12 cellular contexts compared by ENCODE assay signal in the genomic region with DNA sequence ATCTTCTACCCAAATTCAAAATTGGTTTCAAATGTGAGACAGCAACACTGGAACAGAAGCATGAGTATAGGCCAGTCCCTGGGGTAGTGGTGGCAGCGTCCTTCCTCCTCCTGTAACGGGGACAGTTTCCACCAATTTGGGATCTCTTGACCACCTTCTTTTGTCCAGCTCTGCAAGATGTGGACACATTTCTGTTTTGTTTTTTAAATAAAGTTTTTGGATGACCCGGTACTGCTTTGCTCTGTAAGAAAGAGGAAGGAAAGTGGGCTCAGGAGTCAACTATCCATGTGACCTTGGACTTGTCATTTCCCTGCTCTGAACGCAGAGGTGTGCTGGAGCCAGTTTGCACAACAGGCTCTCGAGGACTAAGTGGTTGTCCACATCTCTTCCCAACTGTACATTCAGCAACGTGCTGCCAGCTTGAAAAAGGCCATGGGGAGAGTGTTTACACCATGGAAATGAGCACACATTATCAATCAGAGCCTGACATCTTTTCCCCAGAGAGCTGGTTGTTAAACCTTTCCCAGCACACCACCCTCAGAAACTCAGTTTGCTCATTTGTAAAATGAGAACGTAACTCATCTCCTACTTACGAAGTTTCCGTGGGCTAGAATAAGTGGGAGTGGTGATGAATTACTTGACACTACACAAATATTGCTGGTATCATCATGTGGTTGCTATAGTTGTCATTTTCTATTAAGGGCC.
DNase-seq lines count a peak whose midpoint lies in the region; ATAC-seq, FAIRE-seq and TF ChIP-seq lines count a peak whose summit lies in the region.
"Had no signal": no experiment of that assay in that cellular context is flagged by ENCODE, and none has a peak within 500 bp of the region (broad histone marks: within the 10 kb centered on the region; RNA-seq: fewer than 3 reads in every experiment).

No MANE protein-coding gene starts in this region.

- H3K4me1 Mint-ChIP-seq in T-helper 17 cell: peaks cover 62% of the 10 kb centered on the region
- H3K4me1 Mint-ChIP-seq in type B pancreatic cell (ENCODE audit: unreplicated experiment): peaks cover 37% of the 10 kb centered on the region

- TF ChIP-seq EP300 in H1 (IDR thresholded peaks at IDR 0.05; ENCODE audit: borderline replicate concordance in 1 of 2, low read depth in 2 of 2, low read length in 2 of 2): no peak

- DNase-seq in stimulated activated CD4-positive, alpha-beta T cell treated with anti-CD3 and anti-CD28 coated beads, Interleukin-15, amount 100 ng/mL, for 24 hours: peak; percentile 38
- DNase-seq in stimulated activated CD4-positive, alpha-beta T cell treated with anti-CD3 and anti-CD28 coated beads, Interleukin-4, amount 100 ng/mL, for 1 hour: no peak
- DNase-seq in T-helper 17 cell: no peak
- no peak for DNase-seq in H1 (ENCODE audit: low read depth in 1 of 2, low spot score in 2 of 2)
- no peak for DNase-seq in tibial artery
- no peak for DNase-seq in NCI-H69 (lab: John Stamatoyannopoulos, UW)
- DNase-seq in type B pancreatic cell (ENCODE audit: extremely low spot score, unreplicated experiment): no peak
- no peak for DNase-seq in AG20443 (ENCODE audit: low spot score)
- DNase-seq: BE2C; central memory CD4-positive, alpha-beta T cell; left ventricle myocardium superior; NCI-H2107 had no signal

- H3K27me3 Mint-ChIP-seq in T-helper 17 cell (no peaks in the 10 kb centered on the region), type B pancreatic cell (no peaks in the 10 kb centered on the region)

- no peak overlapping the region for H3K18ac ChIP-seq in H1 (ENCODE audit: extremely low read depth, low read length)

- H3K4me3 ChIP-seq in H1 (ENCODE audit: extremely low read depth in 1 of 4, insufficient read depth in 2 of 4, low read depth in 3 of 4, low read length in 4 of 4): no peak overlapping the region
- H3K4me3 ChIP-seq in tibial artery: no peak overlapping the region

- no peak overlapping the region for H3K9ac ChIP-seq in H1 (replicated peaks in 1 of 4; ENCODE audit: extremely low read depth in 1 of 4, low read depth in 3 of 4, low read length in 3 of 4)

- 88% methylated on average over 9 of the region's 9 CpGs; no CpG with 5 or more reads in 1 of the 2 experiments for WGBS in H1 (ENCODE audit: extremely low coverage in 1 of 2, insufficient coverage in 1 of 2, insufficient read length in 1 of 2, insufficient replicate concordance in 2 of 2, low coverage in 1 of 2, low lambda C conversion rate in 2 of 2, missing lambda C conversion rate in 1 of 2), 2 experiments

- H3K79me2 ChIP-seq in H1 (ENCODE audit: control insufficient read depth in 1 of 2, insufficient read depth in 2 of 2, low read length in 2 of 2): no peaks in the 10 kb centered on the region

- ATAC-seq in T-helper 17 cell: no peak

- CTCF ChIA-PET in H1 (lab: Charles Lee; ENCODE audit: partially characterized antibody): interaction anchor here (0.7 to 2.2 kb wide), 3 partner anchors 11 to 61 kb away, joined by 3 to 6 read pairs (median 5); no protein-coding TSS in a partner anchor

- H3K27ac Mint-ChIP-seq in T-helper 17 cell (peak overlapping the region; percentile 99), type B pancreatic cell (no peak overlapping the region)

- H3K4ac ChIP-seq in H1 (replicated peaks; ENCODE audit: insufficient read length, low read depth, low read length): no peak overlapping the region

- TF ChIP-seq CTCF in H1 (IDR thresholded peaks at IDR 0.05; ENCODE audit: control extremely low read depth in 1 of 3, insufficient read depth in 1 of 3, low read depth in 1 of 3, low read length in 3 of 3) (no peak), tibial artery (IDR thresholded peaks at IDR 0.05) (no peak), type B pancreatic cell (conservative IDR thresholded peaks at IDR 0.05) (no peak)

- no peaks in the 10 kb centered on the region for H3K27me3 ChIP-seq in H1 (replicated peaks in 1 of 4; ENCODE audit: control insufficient read depth in 3 of 4, extremely low read depth in 1 of 4, insufficient read depth in 3 of 4, low read length in 3 of 4)
- H3K27me3 ChIP-seq in tibial artery: no peaks in the 10 kb centered on the region
- H3K27me3 ChIP-seq: BE2C had no signal

- H3K9me3 ChIP-seq in T-helper 17 cell (ENCODE audit: control insufficient read depth, low read length, poor library complexity, severe bottlenecking) (no peaks in the 10 kb centered on the region), H1 (ENCODE audit: insufficient read depth in 2 of 2, low read depth in 1 of 2, low read length in 1 of 2) (no peaks in the 10 kb centered on the region), tibial artery (no peaks in the 10 kb centered on the region)
- H3K9me3 ChIP-seq: BE2C had no signal

- peak overlapping the region; percentile 65; the same call in 1 of the 2 replicates for H2BK12ac ChIP-seq in H1 (ENCODE audit: low read depth, low read length)

- H4K5ac ChIP-seq in H1 (ENCODE audit: insufficient read length, low read depth, low read length): no peak overlapping the region

- no peak for TF ChIP-seq POLR2A in H1 (IDR thresholded peaks at IDR 0.05; ENCODE audit: control extremely low read depth in 1 of 2, low read depth in 2 of 2, low read length in 2 of 2)

- no peak overlapping the region for H3K27ac ChIP-seq in H1 (ENCODE audit: low read depth, low read length)
- peak overlapping the region; percentile 39 to 73 for H3K27ac ChIP-seq in tibial artery

- no peaks in the 10 kb centered on the region for H4K20me1 ChIP-seq in H1 (replicated peaks in 1 of 2; ENCODE audit: control insufficient read depth in 1 of 2, insufficient read depth in 2 of 2, low read length in 2 of 2)

- H2AK5ac ChIP-seq in H1 (ENCODE audit: low read depth, low read length): no peak overlapping the region

- no peak overlapping the region for H2BK120ac ChIP-seq in H1 (replicated peaks; ENCODE audit: low read depth, low read length)

- H3K36me3 ChIP-seq in H1 (ENCODE audit: control insufficient read depth in 2 of 4, insufficient read depth in 4 of 4, low read length in 3 of 4): no peaks in the 10 kb centered on the region
- no peaks in the 10 kb centered on the region for H3K36me3 ChIP-seq in tibial artery
- H3K36me3 ChIP-seq: BE2C had no signal

- H2BK20ac ChIP-seq in H1 (ENCODE audit: low read length): no peak overlapping the region

- H3K79me1 ChIP-seq in H1 (ENCODE audit: low read depth, low read length): no peaks in the 10 kb centered on the region

- H3K56ac ChIP-seq in H1 (replicated peaks; ENCODE audit: insufficient read length, low read depth, low read length): no peak overlapping the region

- H3K4me2 ChIP-seq in H1 (ENCODE audit: insufficient read depth in 1 of 2, low read depth in 2 of 2, low read length in 2 of 2): no peak overlapping the region

- POLR2A ChIA-PET in H1 (lab: Charles Lee; ENCODE audit: partially characterized antibody): no interaction called here

- no peaks in the 10 kb centered on the region for H3K23me2 ChIP-seq in H1 (ENCODE audit: low read depth, low read length)

- peaks cover 2% of the 10 kb centered on the region for H3K36me3 Mint-ChIP-seq in T-helper 17 cell (ENCODE audit: low read depth)
- no peaks in the 10 kb centered on the region for H3K36me3 Mint-ChIP-seq in type B pancreatic cell

- H2AFZ ChIP-seq in H1 (ENCODE audit: low read length): no peak overlapping the region

- no peak overlapping the region for H2BK15ac ChIP-seq in H1 (ENCODE audit: low read length)

- no peak overlapping the region for H4K8ac ChIP-seq in H1 (ENCODE audit: extremely low read depth, insufficient read depth, low read length)

- no peak overlapping the region for H3K14ac ChIP-seq in H1 (ENCODE audit: insufficient read length)

- H3K4me1 ChIP-seq in H1 (replicated peaks in 1 of 4; ENCODE audit: control insufficient read depth in 3 of 4, insufficient read depth in 4 of 4, low read length in 3 of 4) (peaks cover 0 to 8% (median 0%) of the 10 kb centered on the region in 4 experiments; a peak in 2 of 7 replicates), tibial artery (peaks cover 0 to 37% (median 23%) of the 10 kb centered on the region in 4 donors)
- H3K4me1 ChIP-seq: BE2C had no signal

- no peak for TF ChIP-seq RAD21 in H1 (IDR thresholded peaks at IDR 0.05 in 1 of 2, conservative IDR thresholded peaks at IDR 0.05 in 1 of 2; ENCODE audit: low read depth in 2 of 2, low read length in 2 of 2)

- no peak overlapping the region for H3K23ac ChIP-seq in H1 (ENCODE audit: insufficient read length)

- FAIRE-seq in H1 (lab: Jason Lieb, UNC): no peak

- H2BK5ac ChIP-seq in H1 (ENCODE audit: low read depth, low read length): no peak overlapping the region

- intact Hi-C loops in tibial artery (cut with DNase I; ENCODE audit: low total_unique reads): loop anchor here (5.0 kb wide), 1 partner anchor 100 kb away; no protein-coding TSS in a partner anchor

- H3K9me3 Mint-ChIP-seq in type B pancreatic cell: no peaks in the 10 kb centered on the region

- no peak overlapping the region for H4K91ac ChIP-seq in H1 (replicated peaks; ENCODE audit: insufficient read length, low read length)

- H3K4me3 Mint-ChIP-seq in T-helper 17 cell: peak overlapping the region; percentile 79
- H3K4me3 Mint-ChIP-seq in type B pancreatic cell: no peak overlapping the region

TF ChIP-seq in H1, 55 proteins besides CTCF, POLR2A, EP300 and RAD21:
- TF ChIP-seq SIN3A (conservative IDR thresholded peaks at IDR 0.05 in 1 of 2, IDR thresholded peaks at IDR 0.05 in 1 of 2; ENCODE audit: low read depth in 1 of 2, low read length in 2 of 2): no peak
- no peak for TF ChIP-seq TAF1 (IDR thresholded peaks at IDR 0.05; ENCODE audit: low read depth, low read length)
- TF ChIP-seq CREB1 (IDR thresholded peaks at IDR 0.05): no peak
- TF ChIP-seq SRF (IDR thresholded peaks at IDR 0.05; ENCODE audit: low read depth, low read length): no peak
- TF ChIP-seq SIX5 (IDR thresholded peaks at IDR 0.05; ENCODE audit: low read depth, low read length): no peak
- TF ChIP-seq HDAC6 (IDR thresholded peaks at IDR 0.05; ENCODE audit: low read depth, low read length): no peak
- no peak for TF ChIP-seq NRF1 (IDR thresholded peaks at IDR 0.05; ENCODE audit: low read depth, low read length)
- no peak for TF ChIP-seq KDM4A (IDR thresholded peaks at IDR 0.05; ENCODE audit: low read depth, low read length, severe bottlenecking)
- TF ChIP-seq SP4 (IDR thresholded peaks at IDR 0.05; ENCODE audit: low read length): no peak
- no peak for TF ChIP-seq SIRT6 (IDR thresholded peaks at IDR 0.05; ENCODE audit: low read length)
- TF ChIP-seq BRCA1 (IDR thresholded peaks at IDR 0.05; ENCODE audit: low read depth, low read length): no peak
- no peak for TF ChIP-seq TCF12 (IDR thresholded peaks at IDR 0.05; ENCODE audit: low read depth, low read length)
- no peak for TF ChIP-seq KDM1A (IDR thresholded peaks at IDR 0.05; ENCODE audit: borderline replicate concordance, low read length)
- no peak for TF ChIP-seq TAF7 (optimal IDR thresholded peaks at IDR 0.05; ENCODE audit: borderline replicate concordance, low read depth, low read length)
- no peak for TF ChIP-seq HDAC2 (IDR thresholded peaks at IDR 0.05; ENCODE audit: borderline replicate concordance in 1 of 2, low read depth in 2 of 2, low read length in 2 of 2)
